Comparison of ENCODE assay signal across 8 cellular contexts in genomic region chr17:59366040-59366757, GRCh38. TPM values are rescaled to one million over a fixed set of nuclear protein-coding genes. Genes with fewer than 3 reads are reported as not detected.
A peak's percentile ranks its signal among the peaks of the same experiment; 100 is the strongest.
DNase-seq lines count a peak whose midpoint lies in the region; ATAC-seq and TF ChIP-seq lines count a peak whose summit lies in the region.

No MANE protein-coding gene starts in this region.

- H3K9me3 Mint-ChIP-seq in stimulated activated naive CD8-positive, alpha-beta T cell treated with anti-CD3 and anti-CD28 coated beads, Interleukin-15, Interleukin-2, amounts not matched to agents 100 ng/mL and 50 ng/mL, for 24 hours: no peaks in the 10 kb centered on the region

- intact Hi-C loops in adrenal gland (cut with DNase I): loop anchor here in 1 of 2 donors (5.0 kb wide), 1 partner anchor 34 kb away; the partner anchor contains the start of gene YPEL2
- intact Hi-C loops in transverse colon (cut with DNase I; ENCODE audit: low total_unique reads): loop anchor here (2.0 kb wide), 1 partner anchor 57 kb away; no protein-coding TSS in a partner anchor

- H3K4me3 ChIP-seq in adrenal gland (no peak overlapping the region), liver (ENCODE audit: low read depth in 1 of 3, low read length in 3 of 3) (no peak overlapping the region), transverse colon (peak overlapping the region in 1 of 4 donors; percentile 10)

- H3K4me3 Mint-ChIP-seq in stimulated activated naive CD8-positive, alpha-beta T cell treated with anti-CD3 and anti-CD28 coated beads, Interleukin-15, Interleukin-2, amounts not matched to agents 100 ng/mL and 50 ng/mL, for 24 hours: no peak overlapping the region

- peaks cover 58 to 85% of the 10 kb centered on the region in 2 donors for H3K4me1 ChIP-seq in adrenal gland (replicated peaks in 1 of 2)
- peaks cover 34 to 86% (median 63%) of the 10 kb centered on the region in 4 donors for H3K4me1 ChIP-seq in liver (ENCODE audit: control insufficient read depth in 4 of 4, insufficient read depth in 4 of 4, low read length in 3 of 4)
- peaks cover 75 to 100% (median 80%) of the 10 kb centered on the region in 4 donors for H3K4me1 ChIP-seq in transverse colon

- no peaks in the 10 kb centered on the region for H3K36me3 Mint-ChIP-seq in stimulated activated naive CD8-positive, alpha-beta T cell treated with anti-CD3 and anti-CD28 coated beads, Interleukin-15, Interleukin-2, amounts not matched to agents 100 ng/mL and 50 ng/mL, for 24 hours (ENCODE audit: low read depth)

- no peak for TF ChIP-seq EP300 in transverse colon (IDR thresholded peaks at IDR 0.05; ENCODE audit: low read depth)

- in situ Hi-C loops in transverse colon (cut with MboI; ENCODE audit: low pct_ligation_motif_present in 1 of 4, low pct_unique_long_range_greater_than_20kb in 1 of 4, low sequenced_read_pairs in 3 of 4): no loop called here

- no peaks in the 10 kb centered on the region for H3K27me3 Mint-ChIP-seq in stimulated activated naive CD8-positive, alpha-beta T cell treated with anti-CD3 and anti-CD28 coated beads, Interleukin-15, Interleukin-2, amounts not matched to agents 100 ng/mL and 50 ng/mL, for 24 hours

- H3K27ac Mint-ChIP-seq in stimulated activated naive CD8-positive, alpha-beta T cell treated with anti-CD3 and anti-CD28 coated beads, Interleukin-15, Interleukin-2, amounts not matched to agents 100 ng/mL and 50 ng/mL, for 24 hours: peak overlapping the region; percentile 52

- no peak for ATAC-seq in stimulated activated naive CD8-positive, alpha-beta T cell treated with anti-CD3 and anti-CD28 coated beads, Interleukin-15, Interleukin-2, amounts not matched to agents 100 U/mL and 50 U/mL, for 24 hours
- no peak for ATAC-seq in GM19455 (IDR thresholded peaks at IDR 0.05; ENCODE audit: unreplicated experiment)

- POLR2A ChIA-PET in HEK293T (lab: Yijun Ruan, JAX): interaction anchor here (1.1 kb wide), 1 partner anchor 59 kb away, joined by 3 read pairs; no protein-coding TSS in a partner anchor

- TF ChIP-seq CTCF in adrenal gland (IDR thresholded peaks at IDR 0.05) (peak in 1 of 6 experiments; percentile 12), liver (IDR thresholded peaks at IDR 0.05; ENCODE audit: low read depth, low read length, missing input control) (peak; percentile 13), transverse colon (IDR thresholded peaks at IDR 0.05) (no peak)

- peak in 1 of 2 donors; percentile 36 for TF ChIP-seq RAD21 in liver (IDR thresholded peaks at IDR 0.05)

- H3K27me3 ChIP-seq in adrenal gland (no peaks in the 10 kb centered on the region), liver (ENCODE audit: control insufficient read depth in 4 of 4, insufficient read depth in 4 of 4, low read length in 3 of 4) (no peaks in the 10 kb centered on the region), transverse colon (no peaks in the 10 kb centered on the region)

- H3K36me3 ChIP-seq in adrenal gland (replicated peaks in 1 of 2) (no peaks in the 10 kb centered on the region), liver (ENCODE audit: control insufficient read depth in 4 of 4, insufficient read depth in 3 of 4, low read depth in 1 of 4, low read length in 3 of 4) (peaks cover 0 to 9% (median 4%) of the 10 kb centered on the region in 4 donors), transverse colon (no peaks in the 10 kb centered on the region)

- peak overlapping the region; percentile 64 to 78 for H3K9ac ChIP-seq in liver (ENCODE audit: low read depth in 1 of 2, low read length in 2 of 2)

- no peak for TF ChIP-seq POLR2A in adrenal gland (IDR thresholded peaks at IDR 0.05)
- TF ChIP-seq POLR2A in transverse colon (IDR thresholded peaks at IDR 0.05): no peak

- H3K4me1 Mint-ChIP-seq in stimulated activated naive CD8-positive, alpha-beta T cell treated with anti-CD3 and anti-CD28 coated beads, Interleukin-15, Interleukin-2, amounts not matched to agents 100 ng/mL and 50 ng/mL, for 24 hours (ENCODE audit: low read depth): peaks cover 93% of the 10 kb centered on the region

- peak overlapping the region in 4 of 5 donors; percentile 37 to 84 (median 74) for H3K27ac ChIP-seq in adrenal gland
- H3K27ac ChIP-seq in liver (ENCODE audit: low read depth in 1 of 2, low read length in 2 of 2): peak overlapping the region; percentile 78 to 89
- H3K27ac ChIP-seq in transverse colon: peak overlapping the region; percentile 83 to 93 (median 88)

- no peak for DNase-seq in stimulated activated naive CD8-positive, alpha-beta T cell treated with anti-CD3 and anti-CD28 coated beads, Interleukin-15, Interleukin-2, amounts not matched to agents 100 U/mL and 50 U/mL, for 24 hours
- peak in 1 of 7 donors; percentile 42 for DNase-seq in adrenal gland
- no peak for DNase-seq in transverse colon
- DNase-seq in HEK293T (ENCODE audit: extremely low spot score): no peak
- DNase-seq in NAMALWA (ENCODE audit: low spot score): no peak

- 43 to 58% (median 58%) methylated on average over 10 of the region's 10 CpGs for WGBS in adrenal gland, 4 donors
- WGBS in liver: 19% methylated on average over 10 of the region's 10 CpGs
- 23 to 32% methylated on average over 8 to 10 of the region's 10 CpGs for WGBS in transverse colon (ENCODE audit: low coverage in 1 of 2), 2 donors

- H3K9me3 ChIP-seq in adrenal gland (replicated peaks in 1 of 3): no peaks in the 10 kb centered on the region
- no peaks in the 10 kb centered on the region for H3K9me3 ChIP-seq in liver (ENCODE audit: control insufficient read depth in 4 of 4, low read length in 3 of 4)
- no peaks in the 10 kb centered on the region for H3K9me3 ChIP-seq in transverse colon

- CTCF ChIA-PET in HEK293T (lab: Yijun Ruan, JAX): interaction anchor here (0.6 to 1.7 kb wide), 9 partner anchors 11 to 295 kb away, joined by 3 to 8 read pairs (median 3); no protein-coding TSS in a partner anchor

TF ChIP-seq in liver, 16 proteins besides CTCF, POLR2A, EP300 and RAD21 (continues in another document):
- no peak for TF ChIP-seq ZBTB33 (IDR thresholded peaks at IDR 0.05)

TF ChIP-seq in HEK293T, 16 proteins besides CTCF, POLR2A, EP300 and RAD21:
- no peak for TF ChIP-seq TARDBP (IDR thresholded peaks at IDR 0.05)
- no peak for TF ChIP-seq FOXK2 (IDR thresholded peaks at IDR 0.05)
- TF ChIP-seq ZNF384 (IDR thresholded peaks at IDR 0.05): no peak
- TF ChIP-seq SP1 (IDR thresholded peaks at IDR 0.05): no peak
- no peak for TF ChIP-seq CTBP1 (IDR thresholded peaks at IDR 0.05; ENCODE audit: borderline replicate concordance)
- TF ChIP-seq L3MBTL2 (conservative IDR thresholded peaks at IDR 0.05): no peak
- TF ChIP-seq ARNT (IDR thresholded peaks at IDR 0.05): no peak
- TF ChIP-seq HDGF (IDR thresholded peaks at IDR 0.05; ENCODE audit: borderline replicate concordance): no peak
- no peak for TF ChIP-seq BHLHE40 (IDR thresholded peaks at IDR 0.05; ENCODE audit: borderline replicate concordance)
- TF ChIP-seq FOXA1 (IDR thresholded peaks at IDR 0.05): no peak
- TF ChIP-seq NFRKB (IDR thresholded peaks at IDR 0.05): no peak
- TF ChIP-seq LEF1 (IDR thresholded peaks at IDR 0.05; ENCODE audit: borderline replicate concordance): no peak
- TF ChIP-seq ELF4 (IDR thresholded peaks at IDR 0.05): no peak
- TF ChIP-seq PKNOX1 (IDR thresholded peaks at IDR 0.05): no peak

RNA-seq across cellular contexts. Expression of gene YPEL2, which starts 34.7 kb away (rescaled TPM):
- total RNA-seq in adrenal gland (10 to 100 TPM in 7 of 8 donors, 1 to 10 TPM in 1; 5.8 to 33.5 (median 28.4) TPM), liver (10 to 100 TPM; 12.0 to 23.8 TPM), transverse colon (10 to 100 TPM; 24.7 to 45.0 (median 32.8) TPM)
- polyA plus RNA-seq in adrenal gland (1 to 10 TPM; 6.0 to 7.9 (median 6.1) TPM), liver (10 to 100 TPM in 1 of 2 donors, 1 to 10 TPM in 1; 4.2 to 10.6 TPM)
